Comparison of ENCODE assay signal across 1 cellular context in genomic region chr19:1613808-1614570, GRCh38.
TF ChIP-seq lines count a peak whose summit lies in the region.

No MANE protein-coding gene starts in this region.

TF ChIP-seq in K562, 482 proteins besides CTCF, POLR2A, EP300 and RAD21:
- TF ChIP-seq ZNF589 (CRISPR knock-in tag; IDR thresholded peaks at IDR 0.05; ENCODE audit: low read depth) (no peak), SPI1 (IDR thresholded peaks at IDR 0.05; ENCODE audit: borderline replicate concordance, low read depth, low read length) (no peak), ZFP36 (IDR thresholded peaks at IDR 0.05; ENCODE audit: low read depth, low read length, partially characterized antibody) (no peak), POLR2G (IDR thresholded peaks at IDR 0.05; ENCODE audit: low read depth, low read length) (peak; percentile 48), CTCFL (IDR thresholded peaks at IDR 0.05; ENCODE audit: borderline replicate concordance, insufficient read depth, low read depth, low read length, poor library complexity, severe bottlenecking) (no peak), TSC22D4 (tag; IDR thresholded peaks at IDR 0.05) (no peak), MYBL2 (IDR thresholded peaks at IDR 0.05; ENCODE audit: low read depth) (no peak), MYBL2 (CRISPR knock-in tag; IDR thresholded peaks at IDR 0.05; ENCODE audit: borderline replicate concordance) (no peak), BRF2 (IDR thresholded peaks at IDR 0.05; ENCODE audit: borderline replicate concordance, insufficient read depth, insufficient read length) (no peak), ZNF699 (CRISPR knock-in tag; IDR thresholded peaks at IDR 0.05; ENCODE audit: insufficient replicate concordance) (no peak), BCLAF1 (IDR thresholded peaks at IDR 0.05; ENCODE audit: borderline replicate concordance in 1 of 2, control insufficient read depth in 1 of 2, low read depth in 2 of 2, low read length in 1 of 2) (no peak), NR3C1 (CRISPR knock-in tag; IDR thresholded peaks at IDR 0.05) (no peak), POLR3G (IDR thresholded peaks at IDR 0.05; ENCODE audit: extremely low read depth, insufficient read length, insufficient replicate concordance) (no peak), RBM22 (IDR thresholded peaks at IDR 0.05; ENCODE audit: low read depth, low read length, poor library complexity, severe bottlenecking) (peak; percentile 59), RBM34 (IDR thresholded peaks at IDR 0.05; ENCODE audit: borderline replicate concordance, insufficient read depth, low read length) (no peak), CBFA2T2 (conservative IDR thresholded peaks at IDR 0.05) (no peak), ZFP30 (CRISPR knock-in tag; IDR thresholded peaks at IDR 0.05; ENCODE audit: borderline replicate concordance) (no peak)
TF ChIP-seq in K562: peak in this region for 2.
